9 cellular contexts compared by ENCODE assay signal in genomic region chr6:163711615-163712568, GRCh38.
DNase-seq lines count a peak whose midpoint lies in the region; ATAC-seq and TF ChIP-seq lines count a peak whose summit lies in the region.
"Had no signal": no experiment of that assay in that cellular context is flagged by ENCODE, and none has a peak within 500 bp of the region (broad histone marks: within the 10 kb centered on the region; RNA-seq: fewer than 3 reads in every experiment).

No MANE protein-coding gene starts in this region.

- WGBS in stomach, 5 donors = 67 to 78% (median 72%) methylated on average over 24 of the region's 24 CpGs

- peak overlapping the region in 4 of 5 donors; percentile 22 to 69 (median 60) for H3K27ac ChIP-seq in stomach

- H3K36me3 Mint-ChIP-seq in glutamatergic neuron (ENCODE audit: unreplicated experiment) = no peaks in the 10 kb centered on the region

- peak; percentile 35 for ATAC-seq in GM18502 (IDR thresholded peaks at IDR 0.05; ENCODE audit: poor library complexity, unreplicated experiment)
- ATAC-seq in HG02798 (IDR thresholded peaks at IDR 0.05; ENCODE audit: poor library complexity, unreplicated experiment) = peak; percentile 26
- peak; percentile 49 to 69 for ATAC-seq in left cardiac atrium

- peaks cover 1% of the 10 kb centered on the region for H3K27me3 Mint-ChIP-seq in glutamatergic neuron (ENCODE audit: unreplicated experiment)
- H3K27me3 Mint-ChIP-seq: stimulated activated naive CD8-positive, alpha-beta T cell treated with anti-CD3 and anti-CD28 coated beads, Interleukin-15, Interleukin-2, amounts not matched to agents 100 ng/mL and 50 ng/mL, for 24 hours had no signal

- H3K4me3 ChIP-seq in stomach = no peak overlapping the region

- H3K9me3 Mint-ChIP-seq in glutamatergic neuron (ENCODE audit: unreplicated experiment) = no peaks in the 10 kb centered on the region
- H3K9me3 Mint-ChIP-seq: stimulated activated naive CD8-positive, alpha-beta T cell treated with anti-CD3 and anti-CD28 coated beads, Interleukin-15, Interleukin-2, amounts not matched to agents 100 ng/mL and 50 ng/mL, for 24 hours had no signal

- no peak overlapping the region for H3K4me3 Mint-ChIP-seq in glutamatergic neuron (ENCODE audit: unreplicated experiment)
- H3K4me3 Mint-ChIP-seq: stimulated activated naive CD8-positive, alpha-beta T cell treated with anti-CD3 and anti-CD28 coated beads, Interleukin-15, Interleukin-2, amounts not matched to agents 100 ng/mL and 50 ng/mL, for 24 hours had no signal

- intact Hi-C loops in left cardiac atrium (cut with DNase I) (no loop called here), stomach (cut with DNase I; ENCODE audit: low total_unique reads) (no loop called here)

- no peak overlapping the region for H3K27ac Mint-ChIP-seq in glutamatergic neuron (ENCODE audit: unreplicated experiment)
- H3K27ac Mint-ChIP-seq: stimulated activated naive CD8-positive, alpha-beta T cell treated with anti-CD3 and anti-CD28 coated beads, Interleukin-15, Interleukin-2, amounts not matched to agents 100 ng/mL and 50 ng/mL, for 24 hours had no signal

- DNase-seq in SKM-1 treated with dmso at 0.1 percent for 144 hours (lab: John Stamatoyannopoulos, UW; ENCODE audit: unreplicated experiment) (peak; percentile 90), left cardiac atrium (peak; percentile 76), stomach (no peak), activated gamma-delta T cell (lab: John Stamatoyannopoulos, UW) (no peak), NCI-H128 (lab: John Stamatoyannopoulos, UW; ENCODE audit: unreplicated experiment) (no peak), glutamatergic neuron (no peak)

- no peak for TF ChIP-seq EP300 in stomach (IDR thresholded peaks at IDR 0.05)

- no peak for TF ChIP-seq CTCF in stomach (IDR thresholded peaks at IDR 0.05)
- TF ChIP-seq CTCF in glutamatergic neuron (IDR thresholded peaks at IDR 0.05; ENCODE audit: partially characterized antibody, unreplicated experiment) = no peak

- H3K9me3 ChIP-seq in stomach = no peaks in the 10 kb centered on the region

- H3K36me3 ChIP-seq in stomach = no peaks in the 10 kb centered on the region

- no peak for TF ChIP-seq POLR2A in stomach (IDR thresholded peaks at IDR 0.05)

- peaks cover 12% of the 10 kb centered on the region for H3K4me1 Mint-ChIP-seq in glutamatergic neuron (ENCODE audit: low read depth, unreplicated experiment)

- H3K27me3 ChIP-seq in stomach = no peaks in the 10 kb centered on the region

- H3K4me1 ChIP-seq in stomach = peaks cover 0 to 49% (median 30%) of the 10 kb centered on the region in 4 donors

Comparison
In these comparisons a context has a peak if more than half of its experiments do, and no peak if none do; other contexts are left out.
1. DNase-seq: peak in SKM-1 treated with dmso at 0.1 percent for 144 hours (single experiment) and left cardiac atrium (single experiment); none in stomach (single experiment), activated gamma-delta T cell (single experiment), NCI-H128 (single experiment) and glutamatergic neuron (single experiment).
2. Peak in every context shown above with its lines, with median percentiles within 50 percentile points of each other: ATAC-seq.